Comparison of ENCODE assay signal across 8 cellular contexts in the genomic region with DNA sequence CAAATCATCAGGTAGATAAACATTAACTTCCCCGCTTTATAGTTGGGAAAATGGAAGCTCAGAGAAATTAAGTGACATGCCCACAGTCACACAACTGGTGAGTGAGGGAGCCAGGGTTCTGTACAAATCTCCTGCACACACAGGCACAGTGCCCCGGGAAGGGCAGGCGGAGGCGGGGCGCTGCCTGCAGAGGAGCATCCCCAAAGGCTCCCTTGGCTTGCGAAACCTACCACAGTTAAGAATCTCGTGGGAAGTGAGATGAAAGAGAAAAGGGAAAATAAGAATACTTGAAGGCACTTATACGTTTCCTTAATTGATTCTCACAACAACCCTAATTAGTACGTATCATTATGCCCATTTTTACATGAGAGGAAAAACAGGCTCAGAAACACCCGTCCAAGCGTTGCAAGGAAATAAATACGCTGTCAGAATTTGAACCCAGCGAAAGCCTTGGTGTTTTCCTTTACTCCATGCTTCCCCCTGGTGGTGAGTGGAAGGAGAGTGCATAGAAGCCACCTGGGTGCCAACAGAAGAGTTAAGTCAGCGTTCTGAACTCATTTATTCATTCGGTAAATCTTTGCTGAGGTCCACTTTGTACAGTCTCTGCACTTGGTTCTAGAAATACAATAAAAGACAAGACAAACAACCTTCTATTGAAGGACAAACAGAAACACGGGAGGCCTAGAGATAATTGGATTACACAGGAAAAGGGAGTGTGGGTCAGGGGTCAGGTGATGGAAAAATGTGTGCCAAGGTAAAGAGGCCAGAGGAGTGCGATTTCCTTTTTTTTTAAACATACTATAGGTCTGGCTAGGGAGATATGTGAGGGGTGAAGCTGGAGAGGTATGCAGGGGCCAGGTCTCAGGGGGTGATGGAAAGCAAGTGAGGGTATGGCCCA.
A peak's percentile ranks its signal among the peaks of the same experiment; 100 is the strongest.
DNase-seq lines count a peak whose midpoint lies in the region; ATAC-seq lines count a peak whose summit lies in the region.

No MANE protein-coding gene starts in this region.

- ATAC-seq in HG03280 (IDR thresholded peaks at IDR 0.05; ENCODE audit: unreplicated experiment), result no peak
- ATAC-seq in HG02759 (IDR thresholded peaks at IDR 0.05; ENCODE audit: unreplicated experiment), result no peak

- peak; percentile 30 for DNase-seq in DMS153 (lab: John Stamatoyannopoulos, UW)
- peak; percentile 14 for DNase-seq in HPDE6-E6E7 (ENCODE audit: extremely low spot score)
- DNase-seq in OCI-M1 (lab: John Stamatoyannopoulos, UW), result peak; percentile 80
- DNase-seq in activated naive CD8-positive, alpha-beta T cell treated with anti-CD3 and anti-CD28 coated beads, Interleukin-2, amount 50 U/mL, for 16 hours (ENCODE audit: low read depth, low spot score), result peak; percentile 33
- DNase-seq in hepatic stellate cell (ENCODE audit: low spot score), result peak; percentile 34
- DNase-seq in stimulated activated CD4-positive, alpha-beta T cell treated with anti-CD3 and anti-CD28 coated beads, Interleukin-15, amount 100 ng/mL, for 48 hours (ENCODE audit: low read depth in 2 of 2), result peak; percentile 17 to 50

Comparison
In these comparisons a context has a peak if more than half of its experiments do, and no peak if none do; other contexts are left out.
1. DNase-seq: peak in every context shown above with its lines; median percentile 80 in OCI-M1; 34 in hepatic stellate cell; 34 in stimulated activated CD4-positive, alpha-beta T cell treated with anti-CD3 and anti-CD28 coated beads, Interleukin-15, amount 100 ng/mL, for 48 hours; 33 in activated naive CD8-positive, alpha-beta T cell treated with anti-CD3 and anti-CD28 coated beads, Interleukin-2, amount 50 U/mL, for 16 hours; 30 in DMS153; 14 in HPDE6-E6E7.